In the genomic region with DNA sequence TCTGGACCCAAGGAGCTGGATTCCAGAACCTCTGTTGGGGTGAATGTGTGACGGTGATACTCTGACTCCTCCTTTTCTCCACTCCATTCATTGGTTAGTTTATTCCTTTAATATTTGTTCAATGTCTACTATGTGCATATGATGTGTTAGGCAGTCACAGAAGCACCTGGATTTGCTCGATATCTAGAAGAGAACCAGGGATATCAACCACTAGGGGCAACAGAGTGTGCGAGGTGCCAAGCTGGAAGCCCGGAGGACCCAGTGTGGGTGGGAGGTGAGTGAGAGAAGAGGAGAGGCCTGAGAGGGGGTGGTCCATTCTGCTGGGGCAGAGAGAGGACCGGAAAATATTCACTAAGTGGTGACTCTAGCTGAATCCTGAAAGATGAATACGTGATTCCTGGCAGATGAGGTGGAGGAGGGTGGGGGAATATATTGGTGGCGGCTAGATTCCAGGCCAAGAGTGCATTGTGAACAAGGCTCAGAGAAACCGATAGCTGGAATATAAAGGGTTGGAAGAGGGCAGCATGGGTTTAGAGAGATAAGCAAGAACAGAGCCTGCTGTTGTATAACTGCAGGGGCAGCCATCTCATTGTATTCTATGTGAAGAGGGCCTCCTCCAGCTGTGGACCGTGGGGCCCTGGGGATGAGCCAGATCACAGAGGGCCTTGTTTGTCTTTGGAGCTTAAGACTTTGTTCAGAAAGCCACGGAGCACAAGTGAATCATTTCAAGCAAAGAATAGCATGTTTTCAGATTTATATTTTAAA, we compare ENCODE assay signal across 1 cellular context.
TF ChIP-seq lines count a peak whose summit lies in the region.

No MANE protein-coding gene starts in this region.

TF ChIP-seq in HepG2, 621 proteins besides CTCF, POLR2A, EP300 and RAD21 (continued from another document and continues in another):
- TF ChIP-seq ZNF761 (CRISPR knock-in tag; conservative IDR thresholded peaks at IDR 0.05) (no peak), GABPA (IDR thresholded peaks at IDR 0.05; ENCODE audit: low read depth, low read length) (no peak), GABPA (CRISPR knock-in tag; IDR thresholded peaks at IDR 0.05; ENCODE audit: low read depth) (no peak; the same call in 1 of the 2 replicates), ATF7 (IDR thresholded peaks at IDR 0.05) (no peak), ATF7 (CRISPR knock-in tag; IDR thresholded peaks at IDR 0.05) (no peak), SCMH1 (CRISPR knock-in tag; IDR thresholded peaks at IDR 0.05; ENCODE audit: borderline replicate concordance) (no peak), ZNF644 (CRISPR knock-in tag; IDR thresholded peaks at IDR 0.05; ENCODE audit: low read depth) (0 out of 2 replicates have a peak, but pooled peaks have one; percentile 40), MXD4 (CRISPR knock-in tag; IDR thresholded peaks at IDR 0.05) (no peak), ZIK1 (CRISPR knock-in tag; IDR thresholded peaks at IDR 0.05; ENCODE audit: borderline replicate concordance, low read depth) (no peak), NCOA2 (CRISPR knock-in tag; IDR thresholded peaks at IDR 0.05) (peak; percentile 72; the same call in 1 of the 2 replicates), ELF1 (CRISPR knock-in tag; IDR thresholded peaks at IDR 0.05) (no peak), ZNF549 (CRISPR knock-in tag; IDR thresholded peaks at IDR 0.05) (no peak), ZNF773 (CRISPR knock-in tag; IDR thresholded peaks at IDR 0.05; ENCODE audit: borderline replicate concordance) (no peak), ZNF138 (CRISPR knock-in tag; IDR thresholded peaks at IDR 0.05; ENCODE audit: low read depth) (no peak), ZNF678 (CRISPR knock-in tag; IDR thresholded peaks at IDR 0.05) (no peak), GTF2F1 (IDR thresholded peaks at IDR 0.05; ENCODE audit: low read length) (no peak), ZNF605 (CRISPR knock-in tag; IDR thresholded peaks at IDR 0.05) (0 out of 2 replicates have a peak, but pooled peaks have one; percentile 50), ADNP (CRISPR knock-in tag; IDR thresholded peaks at IDR 0.05) (no peak), KLF12 (CRISPR knock-in tag; IDR thresholded peaks at IDR 0.05; ENCODE audit: borderline replicate concordance) (no peak), GPN1 (CRISPR knock-in tag; IDR thresholded peaks at IDR 0.05; ENCODE audit: borderline replicate concordance) (no peak), TCF7 (IDR thresholded peaks at IDR 0.05; ENCODE audit: low read depth) (peak; percentile 88), MED8 (CRISPR knock-in tag; IDR thresholded peaks at IDR 0.05; ENCODE audit: insufficient replicate concordance) (no peak), CHD4 (IDR thresholded peaks at IDR 0.05; ENCODE audit: borderline replicate concordance, low read length) (peak; percentile 73; the same call in 1 of the 2 replicates), ZNF260 (CRISPR knock-in tag; IDR thresholded peaks at IDR 0.05; ENCODE audit: borderline replicate concordance, low read depth) (no peak), SETDB1 (CRISPR knock-in tag; IDR thresholded peaks at IDR 0.05; ENCODE audit: borderline replicate concordance) (no peak), ZNF530 (CRISPR knock-in tag; IDR thresholded peaks at IDR 0.05; ENCODE audit: low read depth) (no peak), PRMT3 (CRISPR knock-in tag; IDR thresholded peaks at IDR 0.05; ENCODE audit: borderline replicate concordance, low read depth) (no peak), CREB1 (IDR thresholded peaks at IDR 0.05) (no peak), CREB1 (CRISPR knock-in tag; IDR thresholded peaks at IDR 0.05) (peak; percentile 51; the same call in 1 of the 2 replicates), PAWR (CRISPR knock-in tag; IDR thresholded peaks at IDR 0.05; ENCODE audit: borderline replicate concordance) (no peak), TBX2 (CRISPR knock-in tag; IDR thresholded peaks at IDR 0.05; ENCODE audit: borderline replicate concordance) (peak; percentile 77), NR2F6 (IDR thresholded peaks at IDR 0.05) (peak; percentile 69), NR2F6 (CRISPR knock-in tag; IDR thresholded peaks at IDR 0.05) (peak; percentile 63), ZNF598 (CRISPR knock-in tag; IDR thresholded peaks at IDR 0.05; ENCODE audit: borderline replicate concordance) (no peak), CAMTA2 (CRISPR knock-in tag; IDR thresholded peaks at IDR 0.05; ENCODE audit: borderline replicate concordance) (no peak), ZNF30 (CRISPR knock-in tag; IDR thresholded peaks at IDR 0.05) (no peak)
- TF ChIP-seq, protein P1, sequence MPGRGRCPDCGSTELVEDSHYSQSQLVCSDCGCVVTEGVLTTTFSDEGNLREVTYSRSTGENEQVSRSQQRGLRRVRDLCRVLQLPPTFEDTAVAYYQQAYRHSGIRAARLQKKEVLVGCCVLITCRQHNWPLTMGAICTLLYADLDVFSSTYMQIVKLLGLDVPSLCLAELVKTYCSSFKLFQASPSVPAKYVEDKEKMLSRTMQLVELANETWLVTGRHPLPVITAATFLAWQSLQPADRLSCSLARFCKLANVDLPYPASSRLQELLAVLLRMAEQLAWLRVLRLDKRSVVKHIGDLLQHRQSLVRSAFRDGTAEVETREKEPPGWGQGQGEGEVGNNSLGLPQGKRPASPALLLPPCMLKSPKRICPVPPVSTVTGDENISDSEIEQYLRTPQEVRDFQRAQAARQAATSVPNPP (CRISPR knock-in tag; IDR thresholded peaks at IDR 0.05): no peak
- TF ChIP-seq, protein P2, sequence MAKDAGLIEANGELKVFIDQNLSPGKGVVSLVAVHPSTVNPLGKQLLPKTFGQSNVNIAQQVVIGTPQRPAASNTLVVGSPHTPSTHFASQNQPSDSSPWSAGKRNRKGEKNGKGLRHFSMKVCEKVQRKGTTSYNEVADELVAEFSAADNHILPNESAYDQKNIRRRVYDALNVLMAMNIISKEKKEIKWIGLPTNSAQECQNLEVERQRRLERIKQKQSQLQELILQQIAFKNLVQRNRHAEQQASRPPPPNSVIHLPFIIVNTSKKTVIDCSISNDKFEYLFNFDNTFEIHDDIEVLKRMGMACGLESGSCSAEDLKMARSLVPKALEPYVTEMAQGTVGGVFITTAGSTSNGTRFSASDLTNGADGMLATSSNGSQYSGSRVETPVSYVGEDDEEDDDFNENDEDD (CRISPR knock-in tag; IDR thresholded peaks at IDR 0.05; ENCODE audit: borderline replicate concordance): no peak
- TF ChIP-seq, protein P3, sequence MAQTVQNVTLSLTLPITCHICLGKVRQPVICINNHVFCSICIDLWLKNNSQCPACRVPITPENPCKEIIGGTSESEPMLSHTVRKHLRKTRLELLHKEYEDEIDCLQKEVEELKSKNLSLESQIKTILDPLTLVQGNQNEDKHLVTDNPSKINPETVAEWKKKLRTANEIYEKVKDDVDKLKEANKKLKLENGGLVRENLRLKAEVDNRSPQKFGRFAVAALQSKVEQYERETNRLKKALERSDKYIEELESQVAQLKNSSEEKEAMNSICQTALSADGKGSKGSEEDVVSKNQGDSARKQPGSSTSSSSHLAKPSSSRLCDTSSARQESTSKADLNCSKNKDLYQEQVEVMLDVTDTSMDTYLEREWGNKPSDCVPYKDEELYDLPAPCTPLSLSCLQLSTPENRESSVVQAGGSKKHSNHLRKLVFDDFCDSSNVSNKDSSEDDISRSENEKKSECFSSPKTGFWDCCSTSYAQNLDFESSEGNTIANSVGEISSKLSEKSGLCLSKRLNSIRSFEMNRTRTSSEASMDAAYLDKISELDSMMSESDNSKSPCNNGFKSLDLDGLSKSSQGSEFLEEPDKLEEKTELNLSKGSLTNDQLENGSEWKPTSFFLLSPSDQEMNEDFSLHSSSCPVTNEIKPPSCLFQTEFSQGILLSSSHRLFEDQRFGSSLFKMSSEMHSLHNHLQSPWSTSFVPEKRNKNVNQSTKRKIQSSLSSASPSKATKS (CRISPR knock-in tag; IDR thresholded peaks at IDR 0.05): no peak
- TF ChIP-seq, protein P4, sequence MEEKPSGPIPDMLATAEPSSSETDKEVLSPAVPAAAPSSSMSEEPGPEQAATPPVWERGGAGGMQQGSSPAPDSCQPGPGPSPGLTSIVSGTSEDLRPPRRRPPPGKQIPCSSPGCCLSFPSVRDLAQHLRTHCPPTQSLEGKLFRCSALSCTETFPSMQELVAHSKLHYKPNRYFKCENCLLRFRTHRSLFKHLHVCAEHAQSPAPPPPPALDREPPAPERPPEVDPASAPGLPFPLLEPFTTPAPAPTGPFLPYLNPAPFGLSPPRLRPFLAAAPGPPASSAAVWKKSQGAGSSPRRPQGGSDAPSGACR (CRISPR knock-in tag; IDR thresholded peaks at IDR 0.05): no peak
- TF ChIP-seq, protein P5, sequence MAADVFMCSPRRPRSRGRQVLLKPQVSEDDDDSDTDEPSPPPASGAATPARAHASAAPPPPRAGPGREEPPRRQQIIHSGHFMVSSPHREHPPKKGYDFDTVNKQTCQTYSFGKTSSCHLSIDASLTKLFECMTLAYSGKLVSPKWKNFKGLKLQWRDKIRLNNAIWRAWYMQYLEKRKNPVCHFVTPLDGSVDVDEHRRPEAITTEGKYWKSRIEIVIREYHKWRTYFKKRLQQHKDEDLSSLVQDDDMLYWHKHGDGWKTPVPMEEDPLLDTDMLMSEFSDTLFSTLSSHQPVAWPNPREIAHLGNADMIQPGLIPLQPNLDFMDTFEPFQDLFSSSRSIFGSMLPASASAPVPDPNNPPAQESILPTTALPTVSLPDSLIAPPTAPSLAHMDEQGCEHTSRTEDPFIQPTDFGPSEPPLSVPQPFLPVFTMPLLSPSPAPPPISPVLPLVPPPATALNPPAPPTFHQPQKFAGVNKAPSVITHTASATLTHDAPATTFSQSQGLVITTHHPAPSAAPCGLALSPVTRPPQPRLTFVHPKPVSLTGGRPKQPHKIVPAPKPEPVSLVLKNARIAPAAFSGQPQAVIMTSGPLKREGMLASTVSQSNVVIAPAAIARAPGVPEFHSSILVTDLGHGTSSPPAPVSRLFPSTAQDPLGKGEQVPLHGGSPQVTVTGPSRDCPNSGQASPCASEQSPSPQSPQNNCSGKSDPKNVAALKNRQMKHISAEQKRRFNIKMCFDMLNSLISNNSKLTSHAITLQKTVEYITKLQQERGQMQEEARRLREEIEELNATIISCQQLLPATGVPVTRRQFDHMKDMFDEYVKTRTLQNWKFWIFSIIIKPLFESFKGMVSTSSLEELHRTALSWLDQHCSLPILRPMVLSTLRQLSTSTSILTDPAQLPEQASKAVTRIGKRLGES (CRISPR knock-in tag; IDR thresholded peaks at IDR 0.05; ENCODE audit: borderline replicate concordance): no peak
- TF ChIP-seq, protein P6, sequence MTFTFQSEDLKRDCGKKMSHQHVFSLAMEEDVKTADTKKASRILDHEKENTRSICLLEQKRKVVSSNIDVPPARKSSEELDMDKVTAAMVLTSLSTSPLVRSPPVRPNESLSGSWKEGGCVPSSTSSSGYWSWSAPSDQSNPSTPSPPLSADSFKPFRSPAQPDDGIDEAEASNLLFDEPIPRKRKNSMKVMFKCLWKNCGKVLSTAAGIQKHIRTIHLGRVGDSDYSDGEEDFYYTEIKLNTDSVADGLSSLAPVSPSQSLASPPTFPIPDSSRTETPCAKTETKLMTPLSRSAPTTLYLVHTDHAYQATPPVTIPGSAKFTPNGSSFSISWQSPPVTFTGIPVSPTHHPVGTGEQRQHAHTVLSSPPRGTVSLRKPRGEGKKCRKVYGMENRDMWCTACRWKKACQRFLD (CRISPR knock-in tag; IDR thresholded peaks at IDR 0.05; ENCODE audit: borderline replicate concordance): no peak
- TF ChIP-seq, protein P7, sequence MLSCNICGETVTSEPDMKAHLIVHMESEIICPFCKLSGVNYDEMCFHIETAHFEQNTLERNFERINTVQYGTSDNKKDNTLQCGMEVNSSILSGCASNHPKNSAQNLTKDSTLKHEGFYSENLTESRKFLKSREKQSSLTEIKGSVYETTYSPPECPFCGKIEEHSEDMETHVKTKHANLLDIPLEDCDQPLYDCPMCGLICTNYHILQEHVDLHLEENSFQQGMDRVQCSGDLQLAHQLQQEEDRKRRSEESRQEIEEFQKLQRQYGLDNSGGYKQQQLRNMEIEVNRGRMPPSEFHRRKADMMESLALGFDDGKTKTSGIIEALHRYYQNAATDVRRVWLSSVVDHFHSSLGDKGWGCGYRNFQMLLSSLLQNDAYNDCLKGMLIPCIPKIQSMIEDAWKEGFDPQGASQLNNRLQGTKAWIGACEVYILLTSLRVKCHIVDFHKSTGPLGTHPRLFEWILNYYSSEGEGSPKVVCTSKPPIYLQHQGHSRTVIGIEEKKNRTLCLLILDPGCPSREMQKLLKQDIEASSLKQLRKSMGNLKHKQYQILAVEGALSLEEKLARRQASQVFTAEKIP (CRISPR knock-in tag; IDR thresholded peaks at IDR 0.05; ENCODE audit: borderline replicate concordance): no peak
- TF ChIP-seq, protein P8, sequence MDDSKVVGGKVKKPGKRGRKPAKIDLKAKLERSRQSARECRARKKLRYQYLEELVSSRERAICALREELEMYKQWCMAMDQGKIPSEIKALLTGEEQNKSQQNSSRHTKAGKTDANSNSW (CRISPR knock-in tag; IDR thresholded peaks at IDR 0.05; ENCODE audit: borderline replicate concordance): no peak
- TF ChIP-seq, protein P9, sequence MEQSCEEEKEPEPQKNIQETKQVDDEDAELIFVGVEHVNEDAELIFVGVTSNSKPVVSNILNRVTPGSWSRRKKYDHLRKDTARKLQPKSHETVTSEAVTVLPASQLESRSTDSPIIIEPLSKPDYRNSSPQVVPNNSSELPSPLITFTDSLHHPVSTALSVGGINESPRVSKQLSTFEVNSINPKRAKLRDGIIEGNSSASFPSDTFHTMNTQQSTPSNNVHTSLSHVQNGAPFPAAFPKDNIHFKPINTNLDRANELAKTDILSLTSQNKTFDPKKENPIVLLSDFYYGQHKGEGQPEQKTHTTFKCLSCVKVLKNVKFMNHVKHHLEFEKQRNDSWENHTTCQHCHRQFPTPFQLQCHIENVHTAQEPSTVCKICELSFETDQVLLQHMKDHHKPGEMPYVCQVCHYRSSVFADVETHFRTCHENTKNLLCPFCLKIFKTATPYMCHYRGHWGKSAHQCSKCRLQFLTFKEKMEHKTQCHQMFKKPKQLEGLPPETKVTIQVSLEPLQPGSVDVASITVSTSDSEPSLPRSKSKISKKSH (CRISPR knock-in tag; IDR thresholded peaks at IDR 0.05; ENCODE audit: borderline replicate concordance): no peak
